ENCODE assay signal across 14 cellular contexts in the genomic region with DNA sequence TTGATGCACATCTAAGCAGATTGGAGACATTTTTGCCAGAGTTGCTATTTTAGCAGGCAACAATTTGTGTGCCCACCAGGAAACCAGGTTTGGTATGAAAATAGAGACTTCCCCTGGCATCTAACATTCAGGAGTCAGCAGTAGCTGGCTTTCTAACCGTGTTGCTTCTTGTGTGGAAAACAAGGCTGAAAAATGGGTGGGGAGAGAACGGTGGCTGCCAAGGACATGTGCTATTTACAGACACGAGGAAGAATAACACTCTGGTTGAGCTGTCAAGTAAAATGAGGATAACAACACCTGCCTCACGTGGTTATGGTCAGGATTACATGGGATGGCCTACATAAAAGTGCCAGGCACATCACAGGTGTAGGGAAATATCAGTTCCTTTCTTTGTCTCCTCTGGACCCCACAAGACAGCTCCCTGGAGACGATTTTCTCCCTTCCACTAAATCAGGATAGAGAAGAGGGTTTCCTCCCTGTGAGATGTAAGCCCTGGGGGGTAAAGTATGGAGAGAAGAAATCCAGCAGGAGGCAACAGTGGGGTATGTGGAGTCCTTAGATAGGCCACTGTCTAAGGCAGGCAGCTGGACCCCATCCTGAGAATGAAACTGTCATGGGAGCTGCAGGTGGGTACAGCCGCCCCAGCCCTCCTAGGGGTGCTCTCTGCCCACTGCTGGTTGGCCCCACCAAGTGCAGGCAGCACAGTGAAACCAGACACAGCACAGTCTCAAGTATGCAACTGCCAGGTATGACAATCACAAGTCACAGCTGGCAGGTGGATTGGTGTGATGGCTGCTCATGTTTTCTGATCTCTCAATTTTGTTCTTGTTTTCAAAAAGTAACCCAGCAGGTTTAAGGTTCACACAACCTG.
A peak's percentile ranks its signal among the peaks of the same experiment; 100 is the strongest.
DNase-seq lines count a peak whose midpoint lies in the region; ATAC-seq and TF ChIP-seq lines count a peak whose summit lies in the region.
"Had no signal": no experiment of that assay in that cellular context is flagged by ENCODE, and none has a peak within 500 bp of the region (broad histone marks: within the 10 kb centered on the region; RNA-seq: fewer than 3 reads in every experiment).

No MANE protein-coding gene starts in this region.

- no peaks in the 10 kb centered on the region for H3K27me3 ChIP-seq in Loucy (ENCODE audit: insufficient read depth, low read length, poor library complexity, severe bottlenecking)
- H3K27me3 ChIP-seq: SJCRH30 had no signal

- intact Hi-C loops in Right ventricle myocardium superior (cut with DNase I), result no loop called here
- intact Hi-C loops in left cardiac atrium (cut with DNase I), result no loop called here

- no peaks in the 10 kb centered on the region for H3K4me1 ChIP-seq in Loucy (ENCODE audit: insufficient read depth, low read length, poor library complexity, severe bottlenecking)
- H3K4me1 ChIP-seq: lower lobe of right lung had no signal

- no peak overlapping the region for H3K9ac ChIP-seq in Loucy (ENCODE audit: low read depth, low read length, poor library complexity, severe bottlenecking)

- H3K9me3 Mint-ChIP-seq in stimulated activated memory B cell treated with anti-CD40 and anti-IgM and Interleukin-4, amounts not matched to agents 10 μg/mL and 1 μg/mL and 100 μg/mL, for 72 hours, result no peaks in the 10 kb centered on the region
- H3K9me3 Mint-ChIP-seq: IgD-negative memory B cell had no signal

- H3K27ac Mint-ChIP-seq in stimulated activated memory B cell treated with anti-CD40 and anti-IgM and Interleukin-4, amounts not matched to agents 10 μg/mL and 1 μg/mL and 100 μg/mL, for 72 hours, result no peak overlapping the region
- H3K27ac Mint-ChIP-seq: activated naive CD8-positive, alpha-beta T cell; IgD-negative memory B cell had no signal

- ATAC-seq in Right ventricle myocardium superior (ENCODE audit: poor library complexity) (peak; percentile 19), left cardiac atrium (no peak), HG03025 (IDR thresholded peaks at IDR 0.05; ENCODE audit: low FRiP score, unreplicated experiment) (no peak)
- ATAC-seq in stimulated activated memory B cell treated with anti-CD40 and anti-IgM and Interleukin-4, amounts not matched to agents 10 μg/mL and 1 μg/mL and 100 μg/mL, for 72 hours, result peak; percentile 27

- H4K20me1 ChIP-seq in Loucy (ENCODE audit: insufficient read depth, low read length, poor library complexity, severe bottlenecking), result no peaks in the 10 kb centered on the region

- no peaks in the 10 kb centered on the region for H3F3A ChIP-seq in Loucy (ENCODE audit: low read depth)

- TF ChIP-seq CTCF in Loucy (conservative IDR thresholded peaks at IDR 0.05; ENCODE audit: low read length), result peak; percentile 45

- H3K9me3 ChIP-seq in Loucy (ENCODE audit: insufficient read depth, low read depth, low read length), result no peaks in the 10 kb centered on the region
- H3K9me3 ChIP-seq: lower lobe of right lung, SJCRH30 had no signal

- no peaks in the 10 kb centered on the region for H3K36me3 Mint-ChIP-seq in stimulated activated memory B cell treated with anti-CD40 and anti-IgM and Interleukin-4, amounts not matched to agents 10 μg/mL and 1 μg/mL and 100 μg/mL, for 72 hours
- H3K36me3 Mint-ChIP-seq: activated naive CD8-positive, alpha-beta T cell; IgD-negative memory B cell had no signal

- DNase-seq in Right ventricle myocardium superior (no peak), left cardiac atrium (no peak), cerebellum (ENCODE audit: low spot score) (peak; percentile 78), D341Med (ENCODE audit: low spot score) (no peak)
- DNase-seq in activated CD4-positive, CD25-positive, alpha-beta regulatory T cell (lab: John Stamatoyannopoulos, UW), result no peak
- DNase-seq: lower lobe of right lung, NCI-H1436, NCI-H748 treated with DMSO at 0.1 percent for 48 hours, SJCRH30 had no signal

- H2AFZ ChIP-seq in Loucy (ENCODE audit: low read length), result no peak overlapping the region

- no peak overlapping the region for H3K4me3 ChIP-seq in Loucy (ENCODE audit: low read length, poor library complexity, severe bottlenecking)
- H3K4me3 ChIP-seq: lower lobe of right lung, SJCRH30 had no signal

- no peak overlapping the region for H3K4me2 ChIP-seq in Loucy (ENCODE audit: low read depth, low read length, poor library complexity, severe bottlenecking)

- no peaks in the 10 kb centered on the region for H3K36me3 ChIP-seq in Loucy (ENCODE audit: insufficient read depth, low read length)
- H3K36me3 ChIP-seq: lower lobe of right lung, SJCRH30 had no signal

- no peaks in the 10 kb centered on the region for H3K79me2 ChIP-seq in Loucy (ENCODE audit: insufficient read depth, low read length)

- no peak overlapping the region for H3K4me3 Mint-ChIP-seq in stimulated activated memory B cell treated with anti-CD40 and anti-IgM and Interleukin-4, amounts not matched to agents 10 μg/mL and 1 μg/mL and 100 μg/mL, for 72 hours
- H3K4me3 Mint-ChIP-seq: activated naive CD8-positive, alpha-beta T cell; IgD-negative memory B cell had no signal

- no peaks in the 10 kb centered on the region for H3K9me2 ChIP-seq in Loucy (replicated peaks; ENCODE audit: low read depth, low read length)

- H3K4me1 Mint-ChIP-seq in stimulated activated memory B cell treated with anti-CD40 and anti-IgM and Interleukin-4, amounts not matched to agents 10 μg/mL and 1 μg/mL and 100 μg/mL, for 72 hours, result peaks cover 6% of the 10 kb centered on the region

- H3K27me3 Mint-ChIP-seq in stimulated activated memory B cell treated with anti-CD40 and anti-IgM and Interleukin-4, amounts not matched to agents 10 μg/mL and 1 μg/mL and 100 μg/mL, for 72 hours, result peaks cover 10% of the 10 kb centered on the region
- H3K27me3 Mint-ChIP-seq: IgD-negative memory B cell had no signal

Comparison
In these comparisons a context has a peak if more than half of its experiments do, and no peak if none do; other contexts are left out.
1. ATAC-seq: peak in Right ventricle myocardium superior (single experiment) and stimulated activated memory B cell treated with anti-CD40 and anti-IgM and Interleukin-4, amounts not matched to agents 10 μg/mL and 1 μg/mL and 100 μg/mL, for 72 hours (single experiment); none in left cardiac atrium (0 of 2) and HG03025 (single experiment).